18 cellular contexts compared by ENCODE assay signal in the genomic region with DNA sequence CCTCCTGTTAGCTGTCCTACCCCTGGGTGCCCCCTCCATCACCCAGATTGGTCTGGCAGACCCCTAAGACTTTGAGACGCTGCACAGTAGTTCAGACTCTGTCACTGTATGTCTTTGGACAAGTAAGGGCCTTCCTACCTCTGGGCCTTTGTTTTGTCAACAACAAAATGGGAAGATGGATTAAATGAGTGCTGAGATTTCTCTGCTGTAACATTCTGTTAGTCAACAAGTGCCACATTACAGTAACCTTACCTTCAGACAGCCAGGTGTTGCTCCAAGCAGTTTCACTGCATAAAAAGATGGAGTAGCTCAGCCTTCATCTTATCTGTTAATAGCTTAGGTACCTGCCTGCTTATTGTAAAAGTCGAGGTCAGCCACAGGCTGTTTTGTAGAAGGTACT. TPM values are rescaled to one million over a fixed set of nuclear protein-coding genes. Genes with fewer than 3 reads are reported as not detected.
DNase-seq lines count a peak whose midpoint lies in the region; ATAC-seq, FAIRE-seq and TF ChIP-seq lines count a peak whose summit lies in the region.
"Had no signal": no experiment of that assay in that cellular context is flagged by ENCODE, and none has a peak within 500 bp of the region (broad histone marks: within the 10 kb centered on the region; RNA-seq: fewer than 3 reads in every experiment).

No MANE protein-coding gene starts in this region.

- H3K36me3 Mint-ChIP-seq in natural killer cell = no peaks in the 10 kb centered on the region
- no peaks in the 10 kb centered on the region for H3K36me3 Mint-ChIP-seq in natural killer cell treated with Interleukin-12 subunit alpha and Interleukin-12 subunit beta and Interleukin-15 and Interleukin-18, amount 100 ng/mL, for 72 hours

- no peaks in the 10 kb centered on the region for H3K36me3 ChIP-seq in body of pancreas (replicated peaks in 1 of 2; ENCODE audit: insufficient read depth in 1 of 2, low read depth in 2 of 2)
- peaks cover 4% of the 10 kb centered on the region for H3K36me3 ChIP-seq in neutrophil
- no peaks in the 10 kb centered on the region for H3K36me3 ChIP-seq in aorta (ENCODE audit: control insufficient read depth in 1 of 2, insufficient read depth in 2 of 2, low read length in 1 of 2)
- no peaks in the 10 kb centered on the region for H3K36me3 ChIP-seq in upper lobe of right lung
- H3K36me3 ChIP-seq: adrenal gland, colonic mucosa, ovary had no signal

- DNase-seq in natural killer cell (no peak), body of pancreas (no peak), aorta (no peak), upper lobe of right lung (no peak), ureter (ENCODE audit: low spot score) (no peak), GM12891 (ENCODE audit: insufficient read length, low spot score) (no peak)
- no peak for DNase-seq in natural killer cell treated with Interleukin-12 subunit alpha and Interleukin-12 subunit beta and Interleukin-15 and Interleukin-18, amount 100 ng/mL, for 72 hours (ENCODE audit: low spot score)
- DNase-seq: activated CD4-positive, alpha-beta T cell treated with anti-CD3 and anti-CD28 coated beads, Interleukin-2, amount 10 ng/mL, durations not matched to agents 24 days and 14 days; activated T-cell treated with anti-CD3 and anti-CD28 coated beads, Interleukin-2, amount 50 U/mL, for 24 hours; adrenal gland; colonic mucosa; DMS 273 treated with DMSO at 0.1 percent for 48 hours; heart left ventricle; ovary; Right ventricle myocardium superior had no signal

- H3K4me3 ChIP-seq in body of pancreas (no peak overlapping the region), neutrophil (ENCODE audit: low read depth in 1 of 2, low read length in 1 of 2) (peak overlapping the region in 1 of 2 experiments; percentile 16), aorta (ENCODE audit: low read length in 2 of 2) (no peak overlapping the region), upper lobe of right lung (no peak overlapping the region)
- H3K4me3 ChIP-seq: adrenal gland, colonic mucosa, heart left ventricle, ovary had no signal

- H3K9me3 Mint-ChIP-seq in natural killer cell = no peaks in the 10 kb centered on the region
- H3K9me3 Mint-ChIP-seq in natural killer cell treated with Interleukin-12 subunit alpha and Interleukin-12 subunit beta and Interleukin-15 and Interleukin-18, amount 100 ng/mL, for 72 hours = no peaks in the 10 kb centered on the region
- H3K9me3 Mint-ChIP-seq: activated CD4-positive, alpha-beta T cell treated with anti-CD3 and anti-CD28 coated beads, Interleukin-2, amount 10 ng/mL, durations not matched to agents 24 days and 14 days; activated T-cell treated with anti-CD3 and anti-CD28 coated beads, Interleukin-2, amount 50 U/mL, for 24 hours had no signal

- H3K27ac ChIP-seq in body of pancreas (peak overlapping the region; percentile 20 to 52 (median 37)), neutrophil (peak overlapping the region; percentile 66), aorta (ENCODE audit: low read depth in 1 of 2, low read length in 2 of 2) (peak overlapping the region; percentile 39 to 79), upper lobe of right lung (no peak overlapping the region)
- H3K27ac ChIP-seq: ovary had no signal

- H3K4me1 ChIP-seq in body of pancreas (peaks cover 81% of the 10 kb centered on the region), neutrophil (ENCODE audit: control insufficient read depth in 1 of 2, insufficient read depth in 1 of 2, low read depth in 1 of 2, low read length in 1 of 2) (peaks cover 38 to 52% of the 10 kb centered on the region in 2 experiments), aorta (ENCODE audit: control insufficient read depth in 1 of 2, insufficient read depth in 2 of 2, low read length in 2 of 2) (peaks cover 10 to 20% of the 10 kb centered on the region in 2 donors), upper lobe of right lung (peaks cover 72% of the 10 kb centered on the region)

- no peak overlapping the region for H3K4me3 Mint-ChIP-seq in natural killer cell
- H3K4me3 Mint-ChIP-seq in natural killer cell treated with Interleukin-12 subunit alpha and Interleukin-12 subunit beta and Interleukin-15 and Interleukin-18, amount 100 ng/mL, for 72 hours = no peak overlapping the region
- H3K4me3 Mint-ChIP-seq: activated CD4-positive, alpha-beta T cell treated with anti-CD3 and anti-CD28 coated beads, Interleukin-2, amount 10 ng/mL, durations not matched to agents 24 days and 14 days; activated T-cell treated with anti-CD3 and anti-CD28 coated beads, Interleukin-2, amount 50 U/mL, for 24 hours had no signal

- TF ChIP-seq CTCF in natural killer cell (IDR thresholded peaks at IDR 0.05) (no peak), body of pancreas (IDR thresholded peaks at IDR 0.05) (no peak), neutrophil (IDR thresholded peaks at IDR 0.05) (no peak), upper lobe of right lung (IDR thresholded peaks at IDR 0.05) (no peak)

- ATAC-seq in natural killer cell (no peak), body of pancreas (no peak), aorta (ENCODE audit: low FRiP score) (no peak), upper lobe of right lung (no peak)
- no peak for ATAC-seq in natural killer cell treated with Interleukin-12 subunit alpha and Interleukin-12 subunit beta and Interleukin-15 and Interleukin-18, amount 100 ng/mL, for 72 hours
- ATAC-seq: heart left ventricle had no signal

- no peaks in the 10 kb centered on the region for H3K9me3 ChIP-seq in body of pancreas
- H3K9me3 ChIP-seq in neutrophil = no peaks in the 10 kb centered on the region
- H3K9me3 ChIP-seq in aorta (ENCODE audit: control insufficient read depth, low read length) = no peaks in the 10 kb centered on the region
- H3K9me3 ChIP-seq in upper lobe of right lung = no peaks in the 10 kb centered on the region
- H3K9me3 ChIP-seq: adrenal gland, colonic mucosa, heart left ventricle, ovary had no signal

- no peaks in the 10 kb centered on the region for H3K27me3 ChIP-seq in body of pancreas
- no peaks in the 10 kb centered on the region for H3K27me3 ChIP-seq in neutrophil
- H3K27me3 ChIP-seq in aorta (ENCODE audit: control insufficient read depth in 1 of 2, insufficient read depth in 2 of 2, low read length in 1 of 2) = no peaks in the 10 kb centered on the region
- H3K27me3 ChIP-seq in upper lobe of right lung = no peaks in the 10 kb centered on the region
- H3K27me3 ChIP-seq: adrenal gland, colonic mucosa, heart left ventricle, ovary had no signal

- TF ChIP-seq POLR2A in body of pancreas (IDR thresholded peaks at IDR 0.05) = no peak
- no peak for TF ChIP-seq POLR2A in GM12891 (IDR thresholded peaks at IDR 0.05; ENCODE audit: low read depth, low read length)

- peaks cover 70 to 76% of the 10 kb centered on the region in 2 donors for H3K4me1 Mint-ChIP-seq in natural killer cell
- H3K4me1 Mint-ChIP-seq in natural killer cell treated with Interleukin-12 subunit alpha and Interleukin-12 subunit beta and Interleukin-15 and Interleukin-18, amount 100 ng/mL, for 72 hours (ENCODE audit: low read depth in 2 of 2) = peaks cover 53 to 73% of the 10 kb centered on the region in 2 donors

- FAIRE-seq in GM12891 (lab: Jason Lieb, UNC) = no peak
- FAIRE-seq: GM18507, keratinocyte had no signal

- H3K27me3 Mint-ChIP-seq in natural killer cell (ENCODE audit: low read depth in 2 of 2) = no peaks in the 10 kb centered on the region
- H3K27me3 Mint-ChIP-seq in natural killer cell treated with Interleukin-12 subunit alpha and Interleukin-12 subunit beta and Interleukin-15 and Interleukin-18, amount 100 ng/mL, for 72 hours = no peaks in the 10 kb centered on the region
- H3K27me3 Mint-ChIP-seq: activated CD4-positive, alpha-beta T cell treated with anti-CD3 and anti-CD28 coated beads, Interleukin-2, amount 10 ng/mL, durations not matched to agents 24 days and 14 days; activated T-cell treated with anti-CD3 and anti-CD28 coated beads, Interleukin-2, amount 50 U/mL, for 24 hours had no signal

- H3K27ac Mint-ChIP-seq in natural killer cell = peak overlapping the region; percentile 56 to 71
- no peak overlapping the region for H3K27ac Mint-ChIP-seq in natural killer cell treated with Interleukin-12 subunit alpha and Interleukin-12 subunit beta and Interleukin-15 and Interleukin-18, amount 100 ng/mL, for 72 hours
- H3K27ac Mint-ChIP-seq: activated CD4-positive, alpha-beta T cell treated with anti-CD3 and anti-CD28 coated beads, Interleukin-2, amount 10 ng/mL, durations not matched to agents 24 days and 14 days had no signal

- intact Hi-C loops in natural killer cell (cut with micrococcal nuclease) = no loop called here
- intact Hi-C loops in body of pancreas (cut with DNase I) = no loop called here
- intact Hi-C loops in aorta (cut with DNase I) = no loop called here
- intact Hi-C loops in upper lobe of right lung (cut with DNase I) = no loop called here

- WGBS in body of pancreas, 2 donors = 61 to 63% methylated on average over 2 of the region's 2 CpGs
- 60 to 69% methylated on average over 2 of the region's 2 CpGs for WGBS in aorta, 2 donors

TF ChIP-seq in GM12891, 5 proteins besides CTCF, POLR2A, EP300 and RAD21:
- TF ChIP-seq POLR2AphosphoS5 (IDR thresholded peaks at IDR 0.05; ENCODE audit: low read depth, low read length) = no peak
- TF ChIP-seq SPI1 (IDR thresholded peaks at IDR 0.05; ENCODE audit: low read depth, low read length) = no peak
- TF ChIP-seq PAX5 (IDR thresholded peaks at IDR 0.05; ENCODE audit: insufficient read depth, low read length, severe bottlenecking) = no peak
- TF ChIP-seq TAF1 (IDR thresholded peaks at IDR 0.05; ENCODE audit: low read depth, low read length) = no peak
- TF ChIP-seq POU2F2 (IDR thresholded peaks at IDR 0.05; ENCODE audit: low read depth, low read length) = no peak
TF ChIP-seq in GM12891: peak in this region for 0.

RNA-seq across cellular contexts. Expression of a gene that starts 16.0 kb away (rescaled TPM):
- 10 to 100 TPM; 63.7 to 74.0 (median 70.0) TPM for total RNA-seq in natural killer cell
- total RNA-seq in natural killer cell treated with Interleukin-12 subunit alpha and Interleukin-12 subunit beta and Interleukin-15 and Interleukin-18, amount 100 ng/mL, for 72 hours = 10 to 100 TPM; 62.3 to 84.5 TPM
- 10 to 100 TPM; 24.1 to 43.3 TPM for total RNA-seq in body of pancreas
- 100 to 1,000 TPM in 1 of 2 donors, 10 to 100 TPM in 1; 96.6 to 107 TPM for total RNA-seq in aorta
- 100 to 1,000 TPM; 149 to 194 TPM for polyA plus RNA-seq in aorta
- total RNA-seq in upper lobe of right lung = 86.6 TPM
- 124 TPM for total RNA-seq in ureter
- 100 TPM for polyA plus RNA-seq in GM12891 (2012; ENCODE audit: low read depth, missing spikeins)

Comparison
In these comparisons a context has a peak if more than half of its experiments do, and no peak if none do; other contexts are left out.
1. H3K27ac Mint-ChIP-seq: peak in natural killer cell (2 of 2); none in natural killer cell treated with Interleukin-12 subunit alpha and Interleukin-12 subunit beta and Interleukin-15 and Interleukin-18, amount 100 ng/mL, for 72 hours (0 of 2).